Comparison of ENCODE assay signal across 8 cellular contexts in the genomic region with DNA sequence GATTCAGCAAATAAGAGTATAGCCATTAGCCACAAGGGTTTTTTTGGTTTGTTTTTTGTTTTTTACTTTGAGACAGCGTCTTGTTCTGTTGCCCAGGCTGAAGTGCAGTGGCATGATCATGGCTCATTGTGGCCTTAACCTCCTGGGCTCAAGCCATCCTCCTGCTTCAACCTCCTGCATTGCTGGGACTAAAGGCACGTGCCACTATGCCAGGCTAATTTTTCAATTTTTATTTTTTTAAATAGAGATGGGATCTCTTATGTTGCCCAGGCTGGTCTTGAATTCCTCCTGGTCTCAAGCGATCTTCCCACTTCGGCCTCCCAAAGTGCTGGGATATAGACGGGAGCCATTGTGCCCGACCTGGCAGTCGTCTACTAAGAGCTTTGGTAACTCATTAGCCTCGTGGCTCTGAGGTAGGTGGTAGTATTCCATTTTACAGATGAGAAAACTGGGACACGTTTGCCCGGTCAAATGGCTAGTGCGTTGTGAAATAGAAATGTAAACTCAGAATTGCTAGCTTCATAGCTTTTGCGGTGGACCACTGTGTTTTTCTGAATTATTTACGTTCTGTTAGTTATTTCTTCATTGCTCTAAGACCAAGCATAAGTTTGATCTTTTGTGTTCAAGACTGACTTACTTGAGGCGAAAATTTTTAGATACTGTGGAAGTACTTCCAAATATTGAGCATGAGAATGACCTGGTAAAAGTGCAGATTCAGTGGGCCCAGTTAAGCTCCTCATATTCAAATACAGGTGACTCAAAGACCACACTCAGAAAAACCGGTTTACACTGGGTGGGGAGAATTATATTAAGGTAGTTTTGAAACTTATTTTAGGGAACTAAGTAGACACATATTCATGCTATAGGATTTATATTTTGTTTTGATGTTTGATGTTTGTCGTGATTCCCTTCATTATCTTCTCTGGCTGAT. TPM values are rescaled to one million over a fixed set of nuclear protein-coding genes. Genes with fewer than 3 reads are reported as not detected.
DNase-seq lines count a peak whose midpoint lies in the region; ATAC-seq and TF ChIP-seq lines count a peak whose summit lies in the region.

No MANE protein-coding gene starts in this region.

- peak overlapping the region; percentile 86 for H3K4me3 ChIP-seq in MG63
- H3K4me3 ChIP-seq in duodenal mucosa (ENCODE audit: low read depth in 1 of 2, low read length in 2 of 2) = peak overlapping the region; percentile 83 to 89

- TF ChIP-seq CTCF in nephron (IDR thresholded peaks at IDR 0.05; ENCODE audit: unreplicated experiment in 3 of 3) = no peak

- no peaks in the 10 kb centered on the region for H3K27me3 Mint-ChIP-seq in nephron (ENCODE audit: low read depth)

- no peaks in the 10 kb centered on the region for H3K9me3 Mint-ChIP-seq in nephron

- H3K27ac ChIP-seq in duodenal mucosa (ENCODE audit: low read depth, low read length) = no peak overlapping the region

- H3K4me1 Mint-ChIP-seq in nephron = peaks cover 48% of the 10 kb centered on the region

- peaks cover 14% of the 10 kb centered on the region for H3K36me3 ChIP-seq in MG63
- peaks cover 0 to 6% of the 10 kb centered on the region in 2 donors for H3K36me3 ChIP-seq in duodenal mucosa (ENCODE audit: control insufficient read depth in 1 of 2, insufficient read depth in 2 of 2, low read length in 2 of 2)

- H3K9me3 ChIP-seq in MG63 (no peaks in the 10 kb centered on the region), duodenal mucosa (ENCODE audit: control insufficient read depth in 1 of 2, low read length in 2 of 2) (no peaks in the 10 kb centered on the region)

- H3K27ac Mint-ChIP-seq in nephron = peak overlapping the region; percentile 95 to 96 (median 95)

- ATAC-seq in GM21576 (IDR thresholded peaks at IDR 0.05; ENCODE audit: unreplicated experiment) = no peak

- peak; percentile 19 for DNase-seq in CD1c-positive myeloid dendritic cell (ENCODE audit: extremely low spot score)
- no peak for DNase-seq in MG63
- DNase-seq in stimulated activated CD4-positive, alpha-beta T cell treated with anti-CD3 and anti-CD28 coated beads, Interleukin-12 subunit alpha, Interleukin-12 subunit beta, amount 100 ng/mL, for 4 hours = no peak
- no peak for DNase-seq in retina
- DNase-seq in AG08395 (ENCODE audit: low spot score) = no peak

- peak overlapping the region; percentile 63 to 89 for H3K9ac ChIP-seq in duodenal mucosa (ENCODE audit: low read depth in 1 of 2, low read length in 2 of 2)

- H3K4me3 Mint-ChIP-seq in nephron = peak overlapping the region; percentile 95 to 98 (median 95)

- H3K27me3 ChIP-seq in MG63 (no peaks in the 10 kb centered on the region), duodenal mucosa (ENCODE audit: control insufficient read depth in 1 of 2, insufficient read depth in 2 of 2, low read length in 2 of 2) (no peaks in the 10 kb centered on the region)

- H3K4me1 ChIP-seq in duodenal mucosa (ENCODE audit: control insufficient read depth in 1 of 2, insufficient read depth in 2 of 2, low read length in 2 of 2) = peaks cover 34 to 42% of the 10 kb centered on the region in 2 donors

- peaks cover 19% of the 10 kb centered on the region for H3K36me3 Mint-ChIP-seq in nephron (ENCODE audit: low read depth)

RNA-seq across cellular contexts. Expression of a gene that starts 2.1 kb away (rescaled TPM):
- total RNA-seq in MG63 (2014; rRNA removed; shearing (Covaris generic); ENCODE audit: low replicate concordance) = 31.4 and 57.1 TPM in 2 replicates

RNA-seq across cellular contexts. Expression of a gene that starts 44.6 kb away (rescaled TPM):
- 4.4 and 6.2 TPM in 2 replicates for total RNA-seq in MG63 (2014; rRNA removed; shearing (Covaris generic); ENCODE audit: low replicate concordance)
